Comparison of ENCODE assay signal across 14 cellular contexts in genomic region chr13:73602295-73602694, GRCh38.
DNase-seq lines count a peak whose midpoint lies in the region; ATAC-seq and TF ChIP-seq lines count a peak whose summit lies in the region.
"Had no signal": no experiment of that assay in that cellular context is flagged by ENCODE, and none has a peak within 500 bp of the region (broad histone marks: within the 10 kb centered on the region; RNA-seq: fewer than 3 reads in every experiment).

No MANE protein-coding gene starts in this region.

- TF ChIP-seq CTCF in A673 (conservative IDR thresholded peaks at IDR 0.05; ENCODE audit: low read depth, low read length) (no peak), HFFc6 (IDR thresholded peaks at IDR 0.05) (no peak)

- H3K36me3 ChIP-seq in A673 (ENCODE audit: insufficient read depth, low read length, poor library complexity, severe bottlenecking) = no peaks in the 10 kb centered on the region
- H3K36me3 ChIP-seq: prostate gland had no signal

- H3K4me1 Mint-ChIP-seq in HFFc6 (ENCODE audit: low read depth) = peaks cover 40% of the 10 kb centered on the region
- H3K4me1 Mint-ChIP-seq: IgD-negative memory B cell had no signal

- POLR2A ChIA-PET in A673 (lab: Charles Lee; ENCODE audit: low non-redundant PET) = no interaction called here

- H3K27me3 Mint-ChIP-seq in HFFc6 (ENCODE audit: insufficient read depth) = no peaks in the 10 kb centered on the region
- H3K27me3 Mint-ChIP-seq: IgD-negative memory B cell had no signal

- H3K4me1 ChIP-seq in A673 (ENCODE audit: insufficient read depth, low read length, poor library complexity, severe bottlenecking) = no peaks in the 10 kb centered on the region
- H3K4me1 ChIP-seq: prostate gland, testis had no signal

- no peak overlapping the region for H3K4me3 ChIP-seq in A673 (ENCODE audit: low read depth, low read length, poor library complexity, severe bottlenecking)
- H3K4me3 ChIP-seq: prostate gland, testis had no signal

- H3K27ac ChIP-seq in A673 (ENCODE audit: low read depth, low read length, poor library complexity, severe bottlenecking) = no peak overlapping the region
- peak overlapping the region; percentile 98 for H3K27ac ChIP-seq in epithelial cell of prostate
- H3K27ac ChIP-seq: prostate gland, testis had no signal

- ATAC-seq in GM21576 (IDR thresholded peaks at IDR 0.05; ENCODE audit: unreplicated experiment) (no peak), GM18498 (IDR thresholded peaks at IDR 0.05; ENCODE audit: unreplicated experiment) (no peak)
- ATAC-seq: left lobe of liver had no signal

- DNase-seq in A673 (ENCODE audit: low spot score) (peak; percentile 48), HFFc6 (no peak), SW480 (ENCODE audit: low spot score) (peak; percentile 65), epithelial cell of prostate (ENCODE audit: low read depth, low spot score) (no peak), NCI-H524 (lab: John Stamatoyannopoulos, UW) (no peak), midbrain (lab: John Stamatoyannopoulos, UW) (no peak)
- DNase-seq: head of caudate nucleus, NCI-H1417 treated with DMSO at 0.1 percent for 48 hours, testis had no signal

- no peak overlapping the region for H3K27ac Mint-ChIP-seq in HFFc6
- H3K27ac Mint-ChIP-seq: IgD-negative memory B cell had no signal

- no peaks in the 10 kb centered on the region for H3K9me3 Mint-ChIP-seq in HFFc6

- H3K36me3 Mint-ChIP-seq in HFFc6 (ENCODE audit: low read depth) = no peaks in the 10 kb centered on the region; the same call in 1 of the 2 replicates

- no peaks in the 10 kb centered on the region for H3K27me3 ChIP-seq in A673 (replicated peaks; ENCODE audit: insufficient read depth, low read depth, low read length, poor library complexity)
- H3K27me3 ChIP-seq: testis had no signal

- no TSS peak for BruUV-seq in A673 (replicated peaks; lab: Mats Ljungman, UMichigan)

- peak overlapping the region; percentile 8; the same call in 1 of the 2 replicates for H3K4me3 Mint-ChIP-seq in HFFc6
- H3K4me3 Mint-ChIP-seq: IgD-negative memory B cell had no signal

- intact Hi-C loops in A673 (cut with micrococcal nuclease; ENCODE audit: unreplicated experiment) = no loop called here

- CTCF ChIA-PET in A673 (lab: Charles Lee) = no interaction called here

- no peaks in the 10 kb centered on the region for H3K9me3 ChIP-seq in A673 (ENCODE audit: low read depth, low read length, poor library complexity, severe bottlenecking)
- H3K9me3 ChIP-seq: prostate gland, testis had no signal

Comparison
In these comparisons a context has a peak if more than half of its experiments do, and no peak if none do; other contexts are left out.
1. DNase-seq: peak in A673 (single experiment) and SW480 (single experiment); none in HFFc6 (single experiment), epithelial cell of prostate (single experiment), NCI-H524 (0 of 2) and midbrain (single experiment).